20 cellular contexts compared by ENCODE assay signal in genomic region chrX:50075630-50076349, GRCh38.
DNase-seq lines count a peak whose midpoint lies in the region; ATAC-seq and TF ChIP-seq lines count a peak whose summit lies in the region.
"Had no signal": no experiment of that assay in that cellular context is flagged by ENCODE, and none has a peak within 500 bp of the region (broad histone marks: within the 10 kb centered on the region; RNA-seq: fewer than 3 reads in every experiment).

No MANE protein-coding gene starts in this region.

- H2AFZ ChIP-seq in OCI-LY1 (ENCODE audit: low read length), result no peak overlapping the region

- intact Hi-C loops in CD14-positive monocyte (cut with micrococcal nuclease), result no loop called here

- no peak for DNase-seq in CD14-positive monocyte (ENCODE audit: low spot score)
- no peak for DNase-seq in osteocyte (ENCODE audit: extremely low spot score, unreplicated experiment)
- DNase-seq in activated CD8-positive, alpha-beta memory T cell treated with anti-CD3 and anti-CD28 coated beads, Interleukin-2, amount 50 U/mL, for 48 hours, result no peak
- DNase-seq in NCI-H2227 (lab: John Stamatoyannopoulos, UW; ENCODE audit: unreplicated experiment), result no peak
- DNase-seq: ACHN; activated CD4-positive, CD25-positive, alpha-beta regulatory T cell; adrenal gland; effector CD8-positive, alpha-beta T cell; hippocampal formation; kidney glomerular epithelial cell; NCI-H187 treated with DMSO at 0.1 percent for 48 hours; NCI-H69; nucleus accumbens; right lobe of liver; T-helper 1 cell had no signal

- peak overlapping the region in 1 of 2 donors; percentile 21 for H3K4me3 Mint-ChIP-seq in CD14-positive monocyte
- no peak overlapping the region for H3K4me3 Mint-ChIP-seq in osteocyte (ENCODE audit: unreplicated experiment)

- H3K9me2 ChIP-seq in OCI-LY1 (ENCODE audit: low read depth, low read length), result no peaks in the 10 kb centered on the region

- H3K27me3 Mint-ChIP-seq in CD14-positive monocyte (ENCODE audit: low read depth in 3 of 3) (peaks cover 0 to 1% (median 0%) of the 10 kb centered on the region in 3 donors), osteocyte (ENCODE audit: unreplicated experiment) (no peaks in the 10 kb centered on the region)

- ATAC-seq in GM19351 (IDR thresholded peaks at IDR 0.05; ENCODE audit: unreplicated experiment) (peak; percentile 78), HG03175 (IDR thresholded peaks at IDR 0.05; ENCODE audit: unreplicated experiment) (peak; percentile 70), gastroesophageal sphincter (no peak)
- ATAC-seq: right lobe of liver had no signal

- H3K4me3 ChIP-seq in OCI-LY1 (ENCODE audit: low read depth, low read length, poor library complexity, severe bottlenecking) (peak overlapping the region; percentile 47), gastroesophageal sphincter (no peak overlapping the region)
- H3K4me3 ChIP-seq: adrenal gland, right lobe of liver, suprapubic skin had no signal

- H3K9me3 Mint-ChIP-seq in CD14-positive monocyte, result peaks cover 0 to 3% (median 0%) of the 10 kb centered on the region in 7 donors
- H3K9me3 Mint-ChIP-seq in osteocyte (ENCODE audit: unreplicated experiment), result no peaks in the 10 kb centered on the region

- TF ChIP-seq EP300 in gastroesophageal sphincter (IDR thresholded peaks at IDR 0.05), result no peak

- 74 to 75% methylated on average over 3 of the region's 4 CpGs for WGBS in gastroesophageal sphincter (ENCODE audit: low coverage in 1 of 2), 2 donors

- H4K20me1 ChIP-seq in OCI-LY1 (ENCODE audit: insufficient read depth, low read length), result no peaks in the 10 kb centered on the region

- H3K27ac Mint-ChIP-seq in CD14-positive monocyte, result peak overlapping the region in 5 of 7 donors; percentile 17 to 88 (median 68)
- no peak overlapping the region for H3K27ac Mint-ChIP-seq in osteocyte (ENCODE audit: unreplicated experiment)

- H3K4me1 Mint-ChIP-seq in CD14-positive monocyte, result peaks cover 23% of the 10 kb centered on the region
- H3K4me1 Mint-ChIP-seq in osteocyte (ENCODE audit: unreplicated experiment), result no peaks in the 10 kb centered on the region

- H3K36me3 Mint-ChIP-seq in CD14-positive monocyte, result peaks cover 16 to 24% of the 10 kb centered on the region in 2 donors
- H3K36me3 Mint-ChIP-seq in osteocyte (ENCODE audit: unreplicated experiment), result no peaks in the 10 kb centered on the region

- H3K36me3 ChIP-seq in OCI-LY1 (ENCODE audit: insufficient read depth, low read length), result 0 out of 2 replicates have a peak, but pooled peaks cover 4% of the 10 kb centered on the region
- no peaks in the 10 kb centered on the region for H3K36me3 ChIP-seq in gastroesophageal sphincter
- H3K36me3 ChIP-seq: adrenal gland, suprapubic skin had no signal

- no peaks in the 10 kb centered on the region for H3F3A ChIP-seq in OCI-LY1 (ENCODE audit: insufficient read depth, low read length)

- no peak for TF ChIP-seq POLR2A in gastroesophageal sphincter (IDR thresholded peaks at IDR 0.05)

- no peaks in the 10 kb centered on the region for H3K79me2 ChIP-seq in OCI-LY1 (ENCODE audit: insufficient read depth, low read length)

- H3K27me3 ChIP-seq in OCI-LY1 (ENCODE audit: insufficient read depth, low read length), result no peaks in the 10 kb centered on the region
- no peaks in the 10 kb centered on the region for H3K27me3 ChIP-seq in gastroesophageal sphincter
- H3K27me3 ChIP-seq: adrenal gland, right lobe of liver, suprapubic skin had no signal

- H3K4me2 ChIP-seq in OCI-LY1 (ENCODE audit: low read length), result peak overlapping the region; percentile 62

- H3K4me1 ChIP-seq in OCI-LY1 (ENCODE audit: insufficient read depth, low read length, severe bottlenecking) (peaks cover 32% of the 10 kb centered on the region), gastroesophageal sphincter (no peaks in the 10 kb centered on the region)
- H3K4me1 ChIP-seq: suprapubic skin had no signal

- H3K9me3 ChIP-seq in OCI-LY1 (ENCODE audit: low read length) (no peaks in the 10 kb centered on the region), gastroesophageal sphincter (no peaks in the 10 kb centered on the region)
- H3K9me3 ChIP-seq: adrenal gland, right lobe of liver, suprapubic skin had no signal

- H3K27ac ChIP-seq in OCI-LY1 (ENCODE audit: low read depth, low read length, poor library complexity, severe bottlenecking) (peak overlapping the region; percentile 91), gastroesophageal sphincter (no peak overlapping the region)
- H3K27ac ChIP-seq: adrenal gland, right lobe of liver, suprapubic skin had no signal

- peak overlapping the region; percentile 50 for H3K9ac ChIP-seq in OCI-LY1 (ENCODE audit: low read length)

- TF ChIP-seq CTCF in CD14-positive monocyte (IDR thresholded peaks at IDR 0.05) (no peak), OCI-LY1 (IDR thresholded peaks at IDR 0.05; ENCODE audit: low read length) (no peak), gastroesophageal sphincter (IDR thresholded peaks at IDR 0.05) (no peak), osteocyte (IDR thresholded peaks at IDR 0.05) (no peak)
